2 cellular contexts compared by ENCODE assay signal in the genomic region with DNA sequence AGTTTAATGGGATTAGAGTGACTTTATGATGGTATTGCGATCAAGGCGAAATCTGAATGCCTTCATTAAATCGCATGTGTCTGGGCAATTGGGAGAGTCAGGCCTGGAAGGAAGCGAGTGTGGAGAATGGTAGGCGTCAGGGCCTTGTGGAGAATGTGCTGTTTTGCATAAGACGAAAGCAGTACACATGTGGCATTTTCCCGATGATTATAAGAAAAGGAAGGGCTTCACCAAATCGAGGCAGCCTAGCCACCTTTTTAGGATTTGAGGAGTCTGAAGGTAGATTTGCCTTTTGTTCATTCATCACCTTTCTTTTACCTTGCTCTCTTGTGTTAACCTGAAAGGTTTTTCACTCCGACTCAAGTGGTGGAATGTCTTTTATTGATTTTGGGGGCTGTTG.
TF ChIP-seq lines count a peak whose summit lies in the region.

No MANE protein-coding gene starts in this region.

TF ChIP-seq in SK-N-SH, 30 proteins besides CTCF, POLR2A, EP300 and RAD21 (continued from another document):
- TF ChIP-seq GATA2 (CRISPR knock-in tag; IDR thresholded peaks at IDR 0.05) (no peak), TCF12 (IDR thresholded peaks at IDR 0.05) (no peak), MXI1 (IDR thresholded peaks at IDR 0.05; ENCODE audit: low read depth, low read length) (no peak), FOXJ3 (CRISPR knock-in tag; IDR thresholded peaks at IDR 0.05) (no peak), TEAD4 (IDR thresholded peaks at IDR 0.05; ENCODE audit: borderline replicate concordance, insufficient read depth) (no peak), RCOR1 (IDR thresholded peaks at IDR 0.05; ENCODE audit: low read length) (no peak)

TF ChIP-seq in SK-N-SH treated with all-trans-retinoic acid at 6 μM for 48 hours, 23 proteins besides CTCF, POLR2A, EP300 and RAD21 (continued from another document):
- TF ChIP-seq OSR1 (CRISPR knock-in tag; IDR thresholded peaks at IDR 0.05) = no peak
- TF ChIP-seq ESRRG (CRISPR knock-in tag; IDR thresholded peaks at IDR 0.05) = no peak
TF ChIP-seq in SK-N-SH treated with all-trans-retinoic acid at 6 μM for 48 hours: peak in this region for 0.
